ENCODE assay signal across 10 cellular contexts in the genomic region with DNA sequence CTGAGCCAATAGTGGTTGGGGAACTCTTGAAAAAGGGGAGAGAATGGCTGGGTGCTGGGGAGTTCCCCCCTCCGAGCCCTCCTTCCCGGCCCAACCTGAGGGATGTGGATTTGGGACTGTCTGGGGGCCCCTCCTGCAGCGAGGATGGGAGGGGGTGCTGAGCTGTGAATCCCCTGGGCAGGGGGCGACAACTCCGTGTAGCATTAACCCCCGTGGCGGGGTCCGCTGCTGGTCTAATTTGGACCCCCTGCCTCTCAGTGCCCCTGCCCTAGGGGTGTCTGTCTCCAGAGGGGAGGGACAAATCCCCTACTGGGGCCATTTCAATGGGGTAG. TPM values are rescaled to one million over a fixed set of nuclear protein-coding genes. Genes with fewer than 3 reads are reported as not detected.
DNase-seq lines count a peak whose midpoint lies in the region; ATAC-seq and TF ChIP-seq lines count a peak whose summit lies in the region.
"Had no signal": no experiment of that assay in that cellular context is flagged by ENCODE, and none has a peak within 500 bp of the region (broad histone marks: within the 10 kb centered on the region; RNA-seq: fewer than 3 reads in every experiment).

No MANE protein-coding gene starts in this region.

- peak overlapping the region; percentile 97 for H3K27ac ChIP-seq in OCI-LY1 (ENCODE audit: low read depth, low read length, poor library complexity, severe bottlenecking)
- peak overlapping the region; percentile 85 for H3K27ac ChIP-seq in psoas muscle

- H3K4me3 Mint-ChIP-seq in Caco-2 (ENCODE audit: unreplicated experiment), result peak overlapping the region; percentile 46

- H3K27me3 Mint-ChIP-seq in Caco-2 (ENCODE audit: insufficient read depth, unreplicated experiment), result no peaks in the 10 kb centered on the region

- WGBS in psoas muscle, 3 donors, result 64 to 75% (median 74%) methylated on average over 8 of the region's 8 CpGs

- H3K4me3 ChIP-seq in Caco-2 (ENCODE audit: low read depth, low read length), result no peak overlapping the region
- no peak overlapping the region for H3K4me3 ChIP-seq in OCI-LY1 (ENCODE audit: low read depth, low read length, poor library complexity, severe bottlenecking)
- no peak overlapping the region for H3K4me3 ChIP-seq in endocrine pancreas (ENCODE audit: control insufficient read depth, insufficient read depth, low read length)
- no peak overlapping the region for H3K4me3 ChIP-seq in psoas muscle

- CTCF ChIA-PET in Caco-2 (lab: Charles Lee), result interaction anchor here (0.6 to 5.2 kb wide), 2 partner anchors 14 to 16 kb away, joined by 3 to 41 read pairs; no protein-coding TSS in a partner anchor

- H3K9ac ChIP-seq in OCI-LY1 (ENCODE audit: low read length), result peak overlapping the region; percentile 77; the same call in 1 of the 2 replicates
- peak overlapping the region; percentile 11 for H3K9ac ChIP-seq in endocrine pancreas (ENCODE audit: control insufficient read depth, insufficient read depth, low read length)

- H3K36me3 ChIP-seq in Caco-2 (ENCODE audit: control insufficient read depth, insufficient read depth, low read length) (peaks cover 13% of the 10 kb centered on the region), OCI-LY1 (ENCODE audit: insufficient read depth, low read length) (peaks cover 47% of the 10 kb centered on the region), endocrine pancreas (ENCODE audit: control insufficient read depth, insufficient read depth, low read length) (peaks cover 12% of the 10 kb centered on the region), psoas muscle (ENCODE audit: insufficient read depth in 1 of 2, low read depth in 1 of 2) (peaks cover 13 to 52% of the 10 kb centered on the region in 2 donors)

- no peaks in the 10 kb centered on the region for H4K20me1 ChIP-seq in OCI-LY1 (ENCODE audit: insufficient read depth, low read length)

- BruUV-seq in Caco-2 (replicated peaks; lab: Mats Ljungman, UMichigan), result TSS peak; percentile 12

- H3K4me1 Mint-ChIP-seq in Caco-2 (ENCODE audit: low read depth, unreplicated experiment), result peaks cover 23% of the 10 kb centered on the region

- H3K9me2 ChIP-seq in OCI-LY1 (ENCODE audit: low read depth, low read length), result no peaks in the 10 kb centered on the region

- no peaks in the 10 kb centered on the region for H3K79me2 ChIP-seq in OCI-LY1 (ENCODE audit: insufficient read depth, low read length)

- DNase-seq in Caco-2, result no peak
- DNase-seq in psoas muscle, result no peak
- no peak for DNase-seq in T-helper 9 cell
- no peak for DNase-seq in KBM-7
- no peak for DNase-seq in activated CD4-positive, alpha-beta T cell treated with anti-CD3 and anti-CD28 coated beads for 1 hour
- DNase-seq: activated CD4-positive, CD25-positive, alpha-beta regulatory T cell treated with anti-CD3 and anti-CD28 coated beads, Interleukin-2, amount 50 U/mL, for 72 hours; NCI-H446 had no signal

- H3K36me3 Mint-ChIP-seq in Caco-2 (ENCODE audit: insufficient read depth, unreplicated experiment), result peaks cover 97% of the 10 kb centered on the region

- H3K4me1 ChIP-seq in Caco-2, result peaks cover 74% of the 10 kb centered on the region
- peaks cover 56% of the 10 kb centered on the region for H3K4me1 ChIP-seq in OCI-LY1 (ENCODE audit: insufficient read depth, low read length, severe bottlenecking)
- no peaks in the 10 kb centered on the region for H3K4me1 ChIP-seq in endocrine pancreas (ENCODE audit: control insufficient read depth, insufficient read depth, low read length)
- H3K4me1 ChIP-seq in psoas muscle, result peaks cover 69% of the 10 kb centered on the region

- POLR2A ChIA-PET in Caco-2 (lab: Charles Lee), result interaction anchor here (0.7 to 3.4 kb wide), 2 partner anchors 11 to 84 kb away, joined by 4 to 18 read pairs; a partner anchor contains a TSS

- in situ Hi-C loops in KBM-7 (cut with MboI; ENCODE audit: low pct_unique_long_range_greater_than_20kb, low sequenced_read_pairs), result no loop called here

- ATAC-seq in psoas muscle (no peak), GM19351 (IDR thresholded peaks at IDR 0.05; ENCODE audit: unreplicated experiment) (no peak)

- peaks cover 5% of the 10 kb centered on the region; the same call in 1 of the 2 replicates for H3F3A ChIP-seq in OCI-LY1 (ENCODE audit: insufficient read depth, low read length)

- no peak overlapping the region for H2AFZ ChIP-seq in OCI-LY1 (ENCODE audit: low read length)

- no peaks in the 10 kb centered on the region for H3K9me3 Mint-ChIP-seq in Caco-2 (ENCODE audit: unreplicated experiment)

- H3K27ac Mint-ChIP-seq in Caco-2 (ENCODE audit: unreplicated experiment), result peak overlapping the region; percentile 72

- TF ChIP-seq CTCF in Caco-2 (IDR thresholded peaks at IDR 0.05; ENCODE audit: insufficient read depth in 1 of 2, low read depth in 1 of 2, low read length in 1 of 2, severe bottlenecking in 1 of 2, unreplicated experiment in 1 of 2) (no peak), OCI-LY1 (IDR thresholded peaks at IDR 0.05; ENCODE audit: low read length) (no peak), psoas muscle (IDR thresholded peaks at IDR 0.05) (no peak)

- H3K27me3 ChIP-seq in Caco-2 (replicated peaks; ENCODE audit: control insufficient read depth, insufficient read depth, low read length) (no peaks in the 10 kb centered on the region), OCI-LY1 (ENCODE audit: insufficient read depth, low read length) (no peaks in the 10 kb centered on the region), endocrine pancreas (ENCODE audit: control insufficient read depth, insufficient read depth, low read length) (no peaks in the 10 kb centered on the region), psoas muscle (ENCODE audit: insufficient read depth in 3 of 3, low read length in 2 of 3) (no peaks in the 10 kb centered on the region)

- H3K9me3 ChIP-seq in Caco-2, result no peaks in the 10 kb centered on the region
- H3K9me3 ChIP-seq in OCI-LY1 (ENCODE audit: low read length), result no peaks in the 10 kb centered on the region
- no peaks in the 10 kb centered on the region for H3K9me3 ChIP-seq in endocrine pancreas (ENCODE audit: control insufficient read depth, low read length)
- H3K9me3 ChIP-seq in psoas muscle, result no peaks in the 10 kb centered on the region

- H3K4me2 ChIP-seq in OCI-LY1 (ENCODE audit: low read length), result peak overlapping the region; percentile 86; the same call in 1 of the 2 replicates

- intact Hi-C loops in Caco-2 (cut with micrococcal nuclease; ENCODE audit: unreplicated experiment), result no loop called here
- intact Hi-C loops in psoas muscle (cut with DNase I), result no loop called here

RNA-seq across cellular contexts. Expression of a gene that starts 9.7 kb away (rescaled TPM):
- 125 and 128 TPM in 2 replicates for total RNA-seq in Caco-2 (2022)
- total RNA-seq in psoas muscle, result 100 to 1,000 TPM in 3 of 4 donors, 10 to 100 TPM in 1; 84.7 to 331 (median 217) TPM
- 100 to 1,000 TPM in 1 of 3 donors, 10 to 100 TPM in 2; 29.2 to 147 (median 36.4) TPM for polyA plus RNA-seq in psoas muscle

RNA-seq across cellular contexts. Expression of a gene that starts 11.0 kb away (rescaled TPM):
- 289 and 331 TPM in 2 replicates for total RNA-seq in Caco-2 (2022)
- total RNA-seq in psoas muscle, result 100 to 1,000 TPM; 137 to 591 (median 245) TPM
- polyA plus RNA-seq in psoas muscle, result 100 to 1,000 TPM; 249 to 321 (median 317) TPM

RNA-seq across cellular contexts. Expression of a gene that starts 16.6 kb away (rescaled TPM):
- total RNA-seq in Caco-2 (2022), result 126 and 140 TPM in 2 replicates
- total RNA-seq in psoas muscle, result 100 to 1,000 TPM; 362 to 759 (median 472) TPM
- polyA plus RNA-seq in psoas muscle, result 100 to 1,000 TPM; 310 to 858 (median 690) TPM

RNA-seq across cellular contexts. Expression of a gene that starts 17.2 kb away (rescaled TPM):
- 51.0 and 56.3 TPM in 2 replicates for total RNA-seq in Caco-2 (2022)
- total RNA-seq in psoas muscle, result 10 to 100 TPM in 3 of 4 donors, 1 to 10 TPM in 1; 9.0 to 18.1 (median 14.0) TPM
- 10 to 100 TPM; 21.8 to 88.8 (median 47.6) TPM for polyA plus RNA-seq in psoas muscle

RNA-seq across cellular contexts. Expression of a gene that starts 20.3 kb away (rescaled TPM):
- total RNA-seq in Caco-2 (2022), result 7.3 and 9.7 TPM in 2 replicates
- total RNA-seq in psoas muscle, result 1 to 10 TPM in 2 of 4 donors, under 1 TPM in 2; 0.41 to 4.0 (median 1.5) TPM
- polyA plus RNA-seq in psoas muscle, result 10 to 100 TPM in 1 of 3 donors, under 1 TPM in 2; 0.75 to 19.0 (median 0.88) TPM
